Comparison of ENCODE assay signal across 20 cellular contexts in the genomic region with DNA sequence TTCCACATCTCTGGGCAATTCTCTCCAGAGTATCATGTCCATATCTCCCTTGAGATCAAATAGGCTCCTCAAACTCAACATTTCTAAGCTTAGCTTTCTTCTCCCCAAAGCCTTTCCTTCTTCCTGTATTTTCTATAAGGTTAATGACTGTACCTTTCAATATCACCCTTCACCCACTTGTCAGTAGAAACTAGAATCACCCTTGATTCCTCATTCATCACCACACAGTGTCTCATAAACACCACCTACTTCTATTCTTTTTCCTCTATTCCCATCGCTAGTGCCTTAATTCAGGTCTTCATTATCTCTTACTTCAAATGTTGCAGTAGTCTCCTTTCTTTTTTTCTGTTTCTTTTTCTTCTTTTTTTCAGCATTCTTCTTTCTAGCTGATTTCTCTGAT.
"Had no signal": no experiment of that assay in that cellular context is flagged by ENCODE, and none has a peak within 500 bp of the region (broad histone marks: within the 10 kb centered on the region; RNA-seq: fewer than 3 reads in every experiment).

No MANE protein-coding gene starts in this region.

- FAIRE-seq: RCC 7860 had no signal

- H3K4me1 ChIP-seq: SJSA1 had no signal

- H3K9me3 ChIP-seq: SJSA1 had no signal

- H3K27ac ChIP-seq: SJSA1, SK-N-MC had no signal

- H3K4me3 ChIP-seq: SJSA1, SK-N-MC had no signal

- H3K27me3 ChIP-seq: SJSA1 had no signal

- DNase-seq: KBM-7, MV-4-11, NCI-H1048, NCI-H1105 treated with DMSO at 0.1 percent for 48 hours, NCI-H1417 treated with DMSO at 0.1 percent for 48 hours, NCI-H146, NCI-H1694 treated with DMSO at 0.1 percent for 48 hours, NCI-H1930, NCI-H2081, NCI-H2107, NCI-H2227 treated with DMSO at 0.1 percent for 48 hours, NCI-H524, NCI-H526 treated with DMSO at 0.1 percent for 48 hours, NCI-H774, Right ventricle myocardium superior, RPMI8226, SIG-M5 had no signal

- H3K36me3 ChIP-seq: SJSA1 had no signal
